23 cellular contexts compared by ENCODE assay signal in the genomic region with DNA sequence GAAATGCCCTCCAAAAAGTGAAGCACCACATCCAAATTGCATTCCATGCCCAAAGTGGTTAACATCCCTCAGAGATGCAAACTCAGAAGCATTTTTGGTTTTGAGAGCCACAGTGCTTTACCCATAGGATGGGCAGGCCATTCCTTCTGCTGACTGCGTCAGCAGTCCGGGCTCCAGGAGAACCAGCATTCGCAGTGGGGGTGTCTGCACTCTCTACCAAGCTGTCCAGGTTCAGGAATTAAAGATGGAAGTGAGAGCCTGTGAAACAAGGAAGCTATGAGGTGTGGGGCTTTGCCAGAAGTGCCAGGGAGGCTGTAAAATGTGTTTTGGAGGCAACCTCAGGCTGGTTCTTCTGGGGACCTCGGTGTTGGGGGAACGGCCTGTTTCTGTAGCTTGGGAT.
"Had no signal": no experiment of that assay in that cellular context is flagged by ENCODE, and none has a peak within 500 bp of the region (broad histone marks: within the 10 kb centered on the region; RNA-seq: fewer than 3 reads in every experiment).

No MANE protein-coding gene starts in this region.

- H3K27me3 Mint-ChIP-seq: activated B cell treated with CpG ODN at 0.5 μM for 24 hours; activated CD8-positive, alpha-beta memory T cell treated with anti-CD3 and anti-CD28 coated beads, Interleukin-2, amount 10 ng/mL, durations not matched to agents 7 days and 5 days had no signal

- DNase-seq: activated B cell treated with CpG ODN at 0.5 μM for 24 hours; activated CD4-positive, alpha-beta T cell treated with anti-CD3 and anti-CD28 coated beads for 1 hour; activated CD4-positive, alpha-beta T cell treated with anti-CD3 and anti-CD28 coated beads, Interleukin-2, amount 10 ng/mL, durations not matched to agents 24 days and 14 days; activated CD4-positive, alpha-beta T cell treated with anti-CD3 and anti-CD28 coated beads, Interleukin-2, amount 50 U/mL, for 48 hours; activated CD8-positive, alpha-beta memory T cell treated with anti-CD3 and anti-CD28 coated beads, Interleukin-2, amount 10 ng/mL, durations not matched to agents 7 days and 5 days; activated effector memory CD4-positive, alpha-beta T cell treated with Interleukin-2 at 50 U/mL for 16 hours; activated naive CD4-positive, alpha-beta T cell; activated T-cell treated with anti-CD3 and anti-CD28 coated beads, Interleukin-2, amount 50 U/mL, for 24 hours; brain microvascular endothelial cell; MG63; MV-4-11; NCI-H1105; NCI-H1436 treated with DMSO at 0.1 percent for 48 hours; NCI-H187; NCI-H2081; NCI-H524; SIG-M5; T-helper 17 cell; T-helper 9 cell had no signal

- H3K27ac ChIP-seq: ascending aorta, brain microvascular endothelial cell, KMS-11 had no signal

- H3K4me2 ChIP-seq: KMS-11 had no signal

- H3K27me3 ChIP-seq: ascending aorta, brain microvascular endothelial cell, MG63 had no signal

- H3K9me3 ChIP-seq: ascending aorta, MG63 had no signal

- H3K4me3 ChIP-seq: ascending aorta, MG63 had no signal

- H3K4me1 Mint-ChIP-seq: activated B cell treated with CpG ODN at 0.5 μM for 24 hours; activated CD4-positive, alpha-beta T cell treated with anti-CD3 and anti-CD28 coated beads, Interleukin-2, amount 10 ng/mL, durations not matched to agents 24 days and 14 days; activated CD8-positive, alpha-beta memory T cell treated with anti-CD3 and anti-CD28 coated beads, Interleukin-2, amount 10 ng/mL, durations not matched to agents 7 days and 5 days; activated naive CD4-positive, alpha-beta T cell treated with anti-CD3 and anti-CD28 coated beads, Interleukin-2, amount 50 U/mL, for 24 hours had no signal

- H3K9ac ChIP-seq: KMS-11 had no signal

- H3K4me3 Mint-ChIP-seq: activated B cell treated with CpG ODN at 0.5 μM for 24 hours; activated CD4-positive, alpha-beta T cell treated with anti-CD3 and anti-CD28 coated beads, Interleukin-2, amount 10 ng/mL, durations not matched to agents 24 days and 14 days; activated CD8-positive, alpha-beta memory T cell treated with anti-CD3 and anti-CD28 coated beads, Interleukin-2, amount 10 ng/mL, durations not matched to agents 7 days and 5 days; activated naive CD4-positive, alpha-beta T cell treated with anti-CD3 and anti-CD28 coated beads, Interleukin-2, amount 50 U/mL, for 24 hours; activated T-cell treated with anti-CD3 and anti-CD28 coated beads, Interleukin-2, amount 50 U/mL, for 24 hours; activated T-helper 1 cell treated with anti-CD3 and anti-CD28 coated beads, Interleukin-12 subunit alpha, Interleukin-12 subunit beta, Interleukin-2, Interleukin-4 antibody, amounts not matched to agents 30 ng/mL and 10 ng/mL and 1 ng/mL, durations not matched to agents 14 hours and 24 hours and 36 hours; T-helper 17 cell had no signal

- H3K36me3 Mint-ChIP-seq: activated CD8-positive, alpha-beta memory T cell treated with anti-CD3 and anti-CD28 coated beads, Interleukin-2, amount 10 ng/mL, durations not matched to agents 7 days and 5 days; activated naive CD4-positive, alpha-beta T cell treated with anti-CD3 and anti-CD28 coated beads, Interleukin-2, amount 50 U/mL, for 24 hours had no signal

- H3K27ac Mint-ChIP-seq: activated B cell treated with CpG ODN at 0.5 μM for 24 hours; activated CD4-positive, alpha-beta T cell treated with anti-CD3 and anti-CD28 coated beads, Interleukin-2, amount 10 ng/mL, durations not matched to agents 24 days and 14 days; activated CD8-positive, alpha-beta memory T cell treated with anti-CD3 and anti-CD28 coated beads, Interleukin-2, amount 10 ng/mL, durations not matched to agents 7 days and 5 days; activated naive CD4-positive, alpha-beta T cell treated with anti-CD3 and anti-CD28 coated beads, Interleukin-2, amount 50 U/mL, for 24 hours; activated T-cell treated with anti-CD3 and anti-CD28 coated beads, Interleukin-2, amount 50 U/mL, for 24 hours; activated T-helper 1 cell treated with anti-CD3 and anti-CD28 coated beads, Interleukin-12 subunit alpha, Interleukin-12 subunit beta, Interleukin-2, Interleukin-4 antibody, amounts not matched to agents 30 ng/mL and 10 ng/mL and 1 ng/mL, durations not matched to agents 14 hours and 24 hours and 36 hours had no signal

- H3K4me1 ChIP-seq: ascending aorta had no signal

- H3K36me3 ChIP-seq: ascending aorta, brain microvascular endothelial cell, MG63 had no signal

- H3K9me3 Mint-ChIP-seq: activated B cell treated with CpG ODN at 0.5 μM for 24 hours; activated CD4-positive, alpha-beta T cell treated with anti-CD3 and anti-CD28 coated beads, Interleukin-2, amount 10 ng/mL, durations not matched to agents 24 days and 14 days; activated naive CD4-positive, alpha-beta T cell treated with anti-CD3 and anti-CD28 coated beads, Interleukin-2, amount 50 U/mL, for 24 hours; activated T-cell treated with anti-CD3 and anti-CD28 coated beads, Interleukin-2, amount 50 U/mL, for 24 hours; activated T-helper 1 cell treated with anti-CD3 and anti-CD28 coated beads, Interleukin-12 subunit alpha, Interleukin-12 subunit beta, Interleukin-2, Interleukin-4 antibody, amounts not matched to agents 30 ng/mL and 10 ng/mL and 1 ng/mL, durations not matched to agents 14 hours and 24 hours and 36 hours had no signal
